16 cellular contexts compared by ENCODE assay signal in the genomic region with DNA sequence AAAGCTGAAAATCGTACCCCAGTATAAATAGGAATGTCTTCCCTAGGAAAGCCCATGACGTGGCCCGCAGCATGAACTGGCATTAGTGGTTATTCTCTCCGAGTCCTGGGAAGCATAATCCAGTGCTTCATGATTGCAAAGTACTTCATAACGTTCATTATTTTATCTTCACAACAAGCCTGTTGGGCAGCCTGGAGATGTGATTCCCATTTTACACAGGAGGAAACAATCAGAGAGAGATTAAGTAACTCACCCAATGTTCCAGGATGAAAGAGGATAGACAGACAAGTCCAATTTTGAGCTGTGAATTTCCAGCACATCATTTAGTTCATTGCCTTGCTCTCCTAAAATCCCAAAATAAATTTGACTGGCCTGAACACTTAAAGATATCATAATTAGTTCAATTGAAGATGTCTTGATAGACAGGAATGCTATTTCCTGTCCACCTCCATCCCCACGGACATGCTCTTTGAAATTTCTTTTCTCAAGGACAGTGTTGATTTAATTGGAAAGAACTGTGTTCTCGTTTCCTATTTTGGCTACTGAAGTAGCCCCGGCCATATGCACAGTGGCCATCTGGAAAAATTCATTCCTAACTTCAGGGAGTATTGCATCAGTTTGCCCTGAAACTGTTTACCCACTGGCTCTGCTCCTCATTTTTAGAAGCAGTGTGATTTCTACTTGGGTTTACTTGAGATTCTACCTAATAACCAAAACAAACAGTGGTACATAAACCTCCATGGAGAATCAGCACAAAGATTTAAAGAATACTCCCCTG.
"Had no signal": no experiment of that assay in that cellular context is flagged by ENCODE, and none has a peak within 500 bp of the region (broad histone marks: within the 10 kb centered on the region; RNA-seq: fewer than 3 reads in every experiment).

No MANE protein-coding gene starts in this region.

- H3K27me3 ChIP-seq: body of pancreas, colonic mucosa, sigmoid colon, upper lobe of right lung had no signal

- DNase-seq: activated CD4-positive, alpha-beta memory T cell treated with anti-CD3 and anti-CD28 coated beads for 36 hours; activated CD4-positive, alpha-beta T cell treated with anti-CD3 and anti-CD28 coated beads for 36 hours; activated CD8-positive, alpha-beta memory T cell treated with anti-CD3 and anti-CD28 coated beads, Interleukin-2, amount 10 ng/mL, durations not matched to agents 7 days and 5 days; activated naive CD8-positive, alpha-beta T cell treated with anti-CD3 and anti-CD28 coated beads, Interleukin-2, amount 10 ng/mL, durations not matched to agents 7 days and 5 days; body of pancreas; central memory CD4-positive, alpha-beta T cell; colonic mucosa; hippocampal formation; islet precursor cell; psoas muscle; sigmoid colon; stimulated activated CD4-positive, alpha-beta T cell treated with anti-CD3 and anti-CD28 coated beads, Interleukin-4, amount 100 ng/mL, for 4 hours; upper lobe of right lung had no signal

- H3K9me3 ChIP-seq: body of pancreas, colonic mucosa, psoas muscle, thoracic aorta, upper lobe of right lung had no signal

- H3K4me1 ChIP-seq: body of pancreas, colonic mucosa, psoas muscle, upper lobe of right lung had no signal

- H3K27ac ChIP-seq: body of pancreas, colonic mucosa, psoas muscle, sigmoid colon, thoracic aorta, upper lobe of right lung had no signal

- ATAC-seq: activated CD4-positive, alpha-beta T cell treated with anti-CD3 and anti-CD28 coated beads for 36 hours; activated CD8-positive, alpha-beta memory T cell treated with anti-CD3 and anti-CD28 coated beads, Interleukin-2, amount 10 ng/mL, durations not matched to agents 7 days and 5 days; body of pancreas; psoas muscle; stimulated activated memory B cell treated with anti-CD40 and anti-IgM and Interleukin-4, amounts not matched to agents 10 μg/mL and 1 μg/mL and 100 μg/mL, for 72 hours; upper lobe of right lung; WTC11 had no signal

- H3K36me3 ChIP-seq: colonic mucosa, sigmoid colon, thoracic aorta, upper lobe of right lung had no signal

- H3K4me3 ChIP-seq: body of pancreas, colonic mucosa, psoas muscle, sigmoid colon, thoracic aorta, upper lobe of right lung had no signal
